ENCODE assay signal across 12 cellular contexts in the genomic region with DNA sequence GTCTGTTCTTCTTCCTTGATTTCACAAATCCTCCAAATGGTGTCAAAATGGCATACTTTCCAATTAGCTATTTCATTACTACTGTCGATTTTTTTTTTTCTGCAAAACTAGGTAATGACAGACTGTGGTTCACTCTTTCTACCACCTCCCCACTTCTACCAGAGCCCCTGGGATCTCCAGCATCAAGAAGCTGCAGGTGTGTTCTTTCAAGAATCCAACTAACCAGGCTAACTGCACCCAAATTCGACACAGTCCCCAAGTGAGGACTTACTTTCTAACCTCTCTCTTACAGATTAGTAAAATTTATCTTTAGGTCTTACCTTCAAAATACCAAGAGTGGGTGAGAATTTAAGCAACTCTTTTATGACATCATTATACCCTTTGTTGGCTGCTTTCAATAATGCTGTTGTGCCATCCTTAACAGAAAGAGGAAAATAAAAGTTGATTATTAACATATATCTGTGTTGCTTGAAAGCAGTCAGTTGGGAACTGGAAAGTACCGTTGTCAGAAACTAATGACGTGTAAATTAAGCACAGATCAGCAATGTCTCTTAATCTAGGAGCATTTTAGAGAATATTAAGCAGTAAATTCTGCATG. TPM values are rescaled to one million over a fixed set of nuclear protein-coding genes. Genes with fewer than 3 reads are reported as not detected.
DNase-seq lines count a peak whose midpoint lies in the region; ATAC-seq, FAIRE-seq and TF ChIP-seq lines count a peak whose summit lies in the region.
"Had no signal": no experiment of that assay in that cellular context is flagged by ENCODE, and none has a peak within 500 bp of the region (broad histone marks: within the 10 kb centered on the region; RNA-seq: fewer than 3 reads in every experiment).

No MANE protein-coding gene starts in this region.

- TF ChIP-seq POLR2A in GM12891 (IDR thresholded peaks at IDR 0.05; ENCODE audit: low read depth, low read length): no peak

- no peaks in the 10 kb centered on the region for H3K9me2 ChIP-seq in hepatocyte (replicated peaks; ENCODE audit: insufficient read depth)

- no peak overlapping the region for H2AFZ ChIP-seq in hepatocyte

- no peak overlapping the region for H3K4me3 ChIP-seq in hepatocyte
- H3K4me3 ChIP-seq: dorsolateral prefrontal cortex had no signal

- DNase-seq in GM12891 (ENCODE audit: insufficient read length, low spot score) (no peak), hepatocyte (ENCODE audit: low spot score) (no peak), hippocampal formation (lab: John Stamatoyannopoulos, UW) (no peak), DMS114 treated with DMSO at 0.1 percent for 48 hours (lab: John Stamatoyannopoulos, UW; ENCODE audit: unreplicated experiment) (no peak)
- DNase-seq: activated CD4-positive, alpha-beta T cell treated with anti-CD3 and anti-CD28 coated beads, Interleukin-2, amount 10 ng/mL, durations not matched to agents 7 days and 5 days; BE2C; dorsolateral prefrontal cortex; stimulated activated CD4-positive, alpha-beta T cell treated with anti-CD3 and anti-CD28 coated beads, Interleukin-12 subunit alpha, Interleukin-12 subunit beta, amount 100 ng/mL, for 4 hours had no signal

- no peaks in the 10 kb centered on the region for H3K79me2 ChIP-seq in hepatocyte

- peaks cover 7% of the 10 kb centered on the region for H3K27me3 ChIP-seq in hepatocyte
- H3K27me3 ChIP-seq: BE2C, dorsolateral prefrontal cortex had no signal

- H3K4me2 ChIP-seq in hepatocyte: no peak overlapping the region

- no peaks in the 10 kb centered on the region for H3K36me3 ChIP-seq in hepatocyte (replicated peaks; ENCODE audit: insufficient read depth, low read depth)
- H3K36me3 ChIP-seq: BE2C had no signal

- peak overlapping the region; percentile 63 for H3K27ac ChIP-seq in hepatocyte
- H3K27ac ChIP-seq: dorsolateral prefrontal cortex had no signal

- H3K9me3 ChIP-seq in hepatocyte (ENCODE audit: low read depth): no peaks in the 10 kb centered on the region
- H3K9me3 ChIP-seq: BE2C had no signal

- no peak for TF ChIP-seq CTCF in hepatocyte (IDR thresholded peaks at IDR 0.05; ENCODE audit: poor library complexity)

- 65% methylated on average over 4 of the region's 4 CpGs for WGBS in hepatocyte (ENCODE audit: low lambda C conversion rate, missing lambda C conversion rate)

- peaks cover 35% of the 10 kb centered on the region for H3K4me1 ChIP-seq in hepatocyte (ENCODE audit: insufficient read depth)
- H3K4me1 ChIP-seq: BE2C had no signal

- peak; percentile 49 for ATAC-seq in GM19463 (IDR thresholded peaks at IDR 0.05; ENCODE audit: unreplicated experiment)
- peak; percentile 44 for ATAC-seq in HG03097 (IDR thresholded peaks at IDR 0.05; ENCODE audit: low FRiP score, unreplicated experiment)
- no peak for ATAC-seq in HG02884 (IDR thresholded peaks at IDR 0.05; ENCODE audit: unreplicated experiment)
- no peak for ATAC-seq in GM19351 (IDR thresholded peaks at IDR 0.05; ENCODE audit: unreplicated experiment)

- peak; percentile 26 for FAIRE-seq in GM12891 (lab: Jason Lieb, UNC)

- H4K20me1 ChIP-seq in hepatocyte (ENCODE audit: insufficient read depth, poor library complexity, severe bottlenecking): no peaks in the 10 kb centered on the region

TF ChIP-seq in GM12891, 5 proteins besides CTCF, POLR2A, EP300 and RAD21:
- TF ChIP-seq POU2F2 (IDR thresholded peaks at IDR 0.05; ENCODE audit: low read depth, low read length) (no peak), SPI1 (IDR thresholded peaks at IDR 0.05; ENCODE audit: low read depth, low read length) (no peak), PAX5 (IDR thresholded peaks at IDR 0.05; ENCODE audit: insufficient read depth, low read length, severe bottlenecking) (no peak), TAF1 (IDR thresholded peaks at IDR 0.05; ENCODE audit: low read depth, low read length) (no peak), POLR2AphosphoS5 (IDR thresholded peaks at IDR 0.05; ENCODE audit: low read depth, low read length) (no peak)

RNA-seq across cellular contexts. Expression of a gene that starts 31.2 kb away (rescaled TPM):
- 8.0 TPM for polyA plus RNA-seq in GM12891 (2012; ENCODE audit: low read depth, missing spikeins)
- total RNA-seq in hepatocyte: 57.5 and 77.2 TPM in 2 replicates
- 52.5 and 54.0 TPM in 2 replicates for polyA plus RNA-seq in hepatocyte

RNA-seq across cellular contexts. Expression of a gene that starts 45.2 kb away (rescaled TPM):
- polyA plus RNA-seq in GM12891 (2012; ENCODE audit: low read depth, missing spikeins): 0.85 TPM
- 12.1 and 17.4 TPM in 2 replicates for total RNA-seq in hepatocyte
- polyA plus RNA-seq in hepatocyte: 7.7 and 8.9 TPM in 2 replicates

Comparison
In these comparisons a context has a peak if more than half of its experiments do, and no peak if none do; other contexts are left out.
1. ATAC-seq: peak in GM19463 (single experiment) and HG03097 (single experiment); none in HG02884 (single experiment) and GM19351 (single experiment).